Comparison of ENCODE assay signal across 8 cellular contexts in genomic region chr4:177051473-177052060, GRCh38.
DNase-seq lines count a peak whose midpoint lies in the region; ATAC-seq, FAIRE-seq and TF ChIP-seq lines count a peak whose summit lies in the region.

No MANE protein-coding gene starts in this region.

- no peak for TF ChIP-seq POLR2A in thyroid gland (IDR thresholded peaks at IDR 0.05)

- CTCF ChIA-PET in PC-9 (lab: Charles Lee) = interaction anchor here (0.6 kb wide), 1 partner anchor 42 kb away, joined by 3 read pairs; no protein-coding TSS in a partner anchor

- H3K27ac ChIP-seq in PC-9 (no peak overlapping the region), thyroid gland (no peak overlapping the region)

- H3K27me3 ChIP-seq in PC-9 (ENCODE audit: insufficient read depth, low read depth) (no peaks in the 10 kb centered on the region), thyroid gland (no peaks in the 10 kb centered on the region)

- no peak overlapping the region for H2AFZ ChIP-seq in PC-9

- no peaks in the 10 kb centered on the region for H4K20me1 ChIP-seq in PC-9 (ENCODE audit: insufficient read depth)

- H3K4me3 ChIP-seq in PC-9 (no peak overlapping the region), fibroblast of mammary gland (ENCODE audit: control insufficient read depth, low read depth, low read length) (no peak overlapping the region), thyroid gland (replicated peaks in 1 of 3) (no peak overlapping the region)

- no peaks in the 10 kb centered on the region for H3K4me1 ChIP-seq in PC-9 (replicated peaks; ENCODE audit: insufficient read depth)
- H3K4me1 ChIP-seq in thyroid gland = no peaks in the 10 kb centered on the region

- H3K36me3 ChIP-seq in PC-9 (ENCODE audit: low read depth) (no peaks in the 10 kb centered on the region), thyroid gland (no peaks in the 10 kb centered on the region)

- peak; percentile 87 for ATAC-seq in HG03135 (IDR thresholded peaks at IDR 0.05; ENCODE audit: unreplicated experiment)

- no TSS peak for BruUV-seq in PC-9 (replicated peaks; lab: Mats Ljungman, UMichigan)

- no peaks in the 10 kb centered on the region for H3K79me2 ChIP-seq in PC-9 (ENCODE audit: low read depth)

- no peaks in the 10 kb centered on the region for H3K9me2 ChIP-seq in PC-9 (ENCODE audit: insufficient read depth)

- no peak overlapping the region for H3K4me2 ChIP-seq in PC-9

- POLR2A ChIA-PET in PC-9 (lab: Charles Lee; ENCODE audit: unreplicated experiment) = interaction anchor here (0.6 kb wide), 1 partner anchor 282 kb away, joined by 3 read pairs; no protein-coding TSS in a partner anchor

- DNase-seq in NCI-H146 (lab: John Stamatoyannopoulos, UW) (peak; percentile 29), NCI-H146 treated with DMSO at 0.1 percent for 48 hours (lab: John Stamatoyannopoulos, UW; ENCODE audit: unreplicated experiment) (no peak), GM19239 (ENCODE audit: insufficient read length, low spot score) (peak; percentile 2), PC-9 (peak in 1 of 2 experiments; percentile 9), fibroblast of mammary gland (ENCODE audit: low read depth) (peak; percentile 51), thyroid gland (peak; percentile 42 to 56)
- DNase-seq in stimulated activated naive CD4-positive, alpha-beta T cell (lab: John Stamatoyannopoulos, UW) = no peak

- 65 to 67% methylated on average over 7 of the region's 7 CpGs for WGBS in thyroid gland, 2 donors

- intact Hi-C loops in PC-9 (cut with micrococcal nuclease; ENCODE audit: unreplicated experiment) = loop anchor here (10.0 kb wide), 1 partner anchor 283 kb away; no protein-coding TSS in a partner anchor
- intact Hi-C loops in thyroid gland (cut with DNase I) = no loop called here

- TF ChIP-seq CTCF in PC-9 (conservative IDR thresholded peaks at IDR 0.05) (peak; percentile 64), fibroblast of mammary gland (conservative IDR thresholded peaks at IDR 0.05; ENCODE audit: control insufficient read depth, insufficient read depth, low read depth, low read length) (peak; percentile 54), thyroid gland (IDR thresholded peaks at IDR 0.05) (peak; percentile 25 to 67 (median 57))

- H3F3A ChIP-seq in PC-9 (ENCODE audit: insufficient read depth, low read depth) = no peaks in the 10 kb centered on the region

- no peaks in the 10 kb centered on the region for H3K9me3 ChIP-seq in PC-9 (ENCODE audit: insufficient read depth, low read depth)
- H3K9me3 ChIP-seq in thyroid gland = no peaks in the 10 kb centered on the region

- FAIRE-seq in GM19239 (lab: Jason Lieb, UNC) = peak; percentile 80

Comparison
In these comparisons a context has a peak if more than half of its experiments do, and no peak if none do; other contexts are left out.
1. DNase-seq: peak in NCI-H146 (single experiment), GM19239 (single experiment), fibroblast of mammary gland (single experiment) and thyroid gland (2 of 2); none in NCI-H146 treated with DMSO at 0.1 percent for 48 hours (single experiment) and stimulated activated naive CD4-positive, alpha-beta T cell (0 of 6).
2. Peak in every context shown above with its lines, with median percentiles within 50 percentile points of each other: CTCF ChIP-seq.